ENCODE assay signal across 22 cellular contexts in genomic region chr4:176782794-176783193, GRCh38. TPM values are rescaled to one million over a fixed set of nuclear protein-coding genes. Genes with fewer than 3 reads are reported as not detected.
DNase-seq lines count a peak whose midpoint lies in the region; FAIRE-seq and TF ChIP-seq lines count a peak whose summit lies in the region.
"Had no signal": no experiment of that assay in that cellular context is flagged by ENCODE, and none has a peak within 500 bp of the region (broad histone marks: within the 10 kb centered on the region; RNA-seq: fewer than 3 reads in every experiment).

No MANE protein-coding gene starts in this region.

- H3K9me3 Mint-ChIP-seq in astrocyte (ENCODE audit: unreplicated experiment) (no peaks in the 10 kb centered on the region), nephron progenitor cell (no peaks in the 10 kb centered on the region)
- H3K9me3 Mint-ChIP-seq: T-cell had no signal

- no peak for FAIRE-seq in astrocyte (lab: Jason Lieb, UNC)
- no peak for FAIRE-seq in keratinocyte (lab: Jason Lieb, UNC)
- FAIRE-seq: TTC549 had no signal

- H3K4me1 ChIP-seq in GM23248 (ENCODE audit: insufficient read depth) (peaks cover 85% of the 10 kb centered on the region), astrocyte (ENCODE audit: insufficient read depth, low read length) (peaks cover 34% of the 10 kb centered on the region), keratinocyte (ENCODE audit: control insufficient read depth, extremely low read depth, insufficient read depth, low read length) (peaks cover 56% of the 10 kb centered on the region), vagina (peaks cover 23% of the 10 kb centered on the region)
- H3K4me1 ChIP-seq: BLaER1, tibial artery had no signal

- H3K4me3 Mint-ChIP-seq in astrocyte (ENCODE audit: unreplicated experiment), result peak overlapping the region; percentile 3
- no peak overlapping the region for H3K4me3 Mint-ChIP-seq in nephron progenitor cell
- H3K4me3 Mint-ChIP-seq: activated naive CD8-positive, alpha-beta T cell; activated T-cell treated with anti-CD3 and anti-CD28 coated beads, Interleukin-2, amount 50 U/mL, for 72 hours; IgD-negative memory B cell; naive thymus-derived CD8-positive, alpha-beta T cell; T-cell had no signal

- H3K36me3 ChIP-seq in GM23248 (ENCODE audit: low read depth) (0 out of 2 replicates have a peak, but pooled peaks cover under 1% of the 10 kb centered on the region), astrocyte (ENCODE audit: insufficient read depth, low read length) (no peaks in the 10 kb centered on the region), keratinocyte (ENCODE audit: control insufficient read depth in 2 of 2, extremely low read depth in 1 of 2, insufficient read depth in 2 of 2, low read length in 2 of 2) (no peaks in the 10 kb centered on the region), vagina (no peaks in the 10 kb centered on the region)
- H3K36me3 ChIP-seq: BLaER1, tibial artery had no signal

- peaks cover 33% of the 10 kb centered on the region for H3K4me1 Mint-ChIP-seq in astrocyte (ENCODE audit: low read depth, unreplicated experiment)
- H3K4me1 Mint-ChIP-seq in nephron progenitor cell, result peaks cover 32% of the 10 kb centered on the region
- H3K4me1 Mint-ChIP-seq: naive thymus-derived CD8-positive, alpha-beta T cell; T-cell had no signal

- H3K36me3 Mint-ChIP-seq in astrocyte (ENCODE audit: low read depth, unreplicated experiment) (no peaks in the 10 kb centered on the region), nephron progenitor cell (ENCODE audit: low read depth) (no peaks in the 10 kb centered on the region)
- H3K36me3 Mint-ChIP-seq: activated naive CD8-positive, alpha-beta T cell; IgD-negative memory B cell; naive thymus-derived CD8-positive, alpha-beta T cell; T-cell had no signal

- H3K27ac ChIP-seq in GM23248 (peak overlapping the region; percentile 88), astrocyte (ENCODE audit: low read depth, low read length) (peak overlapping the region; percentile 44), keratinocyte (ENCODE audit: control insufficient read depth, insufficient read depth, low read length) (peak overlapping the region; percentile 16), vagina (peak overlapping the region; percentile 21)
- H3K27ac ChIP-seq: BLaER1, HL-60, tibial artery had no signal

- TF ChIP-seq CTCF in astrocyte (IDR thresholded peaks at IDR 0.05; ENCODE audit: insufficient read depth, low read depth, low read length), result no peak
- no peak for TF ChIP-seq CTCF in keratinocyte (optimal IDR thresholded peaks at IDR 0.05 in 1 of 3, IDR thresholded peaks at IDR 0.05 in 1 of 3, conservative IDR thresholded peaks at IDR 0.05 in 1 of 3; ENCODE audit: extremely low read depth in 1 of 3, insufficient read depth in 2 of 3, low read length in 3 of 3)
- no peak for TF ChIP-seq CTCF in vagina (IDR thresholded peaks at IDR 0.05)
- TF ChIP-seq CTCF in nephron progenitor cell (IDR thresholded peaks at IDR 0.05), result no peak

- in situ Hi-C loops in GM23248 (cut with MboI), result loop anchor here (25.0 kb wide), 2 partner anchors 255 to 555 kb away; no protein-coding TSS in a partner anchor

- no peak for TF ChIP-seq POLR2A in vagina (IDR thresholded peaks at IDR 0.05)

- H3K9me1 ChIP-seq in keratinocyte (ENCODE audit: control insufficient read depth, extremely low read depth, insufficient read depth, low read length), result no peaks in the 10 kb centered on the region

- no peaks in the 10 kb centered on the region for H3K9me3 ChIP-seq in GM23248 (ENCODE audit: low read depth)
- no peaks in the 10 kb centered on the region for H3K9me3 ChIP-seq in astrocyte (ENCODE audit: insufficient read depth, low read depth, low read length)
- H3K9me3 ChIP-seq in keratinocyte (ENCODE audit: control insufficient read depth, low read depth, low read length), result no peaks in the 10 kb centered on the region
- H3K9me3 ChIP-seq in vagina, result no peaks in the 10 kb centered on the region
- H3K9me3 ChIP-seq: BLaER1, tibial artery had no signal

- H3K4me2 ChIP-seq in GM23248 (ENCODE audit: unreplicated experiment) (peak overlapping the region; percentile 87), astrocyte (ENCODE audit: low read length) (peak overlapping the region; percentile 17), keratinocyte (ENCODE audit: control insufficient read depth, extremely low read depth, insufficient read depth, low read depth, low read length) (no peak overlapping the region)
- H3K4me2 ChIP-seq: BLaER1 had no signal

- intact Hi-C loops in vagina (cut with DNase I), result no loop called here

- H3K79me2 ChIP-seq in GM23248 (ENCODE audit: insufficient read depth) (peaks cover 100% of the 10 kb centered on the region), astrocyte (ENCODE audit: insufficient read depth, low read length) (peaks cover 100% of the 10 kb centered on the region), keratinocyte (ENCODE audit: control insufficient read depth, insufficient read depth, low read length) (peaks cover 98% of the 10 kb centered on the region)

- peaks cover 60% of the 10 kb centered on the region for H3F3A ChIP-seq in GM23248 (ENCODE audit: insufficient read depth)

- peak overlapping the region; percentile 38 for H2AFZ ChIP-seq in GM23248
- H2AFZ ChIP-seq in astrocyte (ENCODE audit: low read depth, low read length), result no peak overlapping the region
- H2AFZ ChIP-seq in keratinocyte (ENCODE audit: control insufficient read depth, low read length), result no peak overlapping the region

- H3K27me3 Mint-ChIP-seq in astrocyte (ENCODE audit: low read depth, unreplicated experiment), result no peaks in the 10 kb centered on the region
- H3K27me3 Mint-ChIP-seq in nephron progenitor cell (ENCODE audit: low read depth, poor library complexity), result peaks cover 3% of the 10 kb centered on the region
- H3K27me3 Mint-ChIP-seq: activated naive CD8-positive, alpha-beta T cell had no signal

- H3K27ac Mint-ChIP-seq in astrocyte (ENCODE audit: unreplicated experiment), result peak overlapping the region; percentile 20
- H3K27ac Mint-ChIP-seq in nephron progenitor cell, result no peak overlapping the region
- H3K27ac Mint-ChIP-seq: activated naive CD8-positive, alpha-beta T cell; activated T-cell treated with anti-CD3 and anti-CD28 coated beads, Interleukin-2, amount 50 U/mL, for 72 hours; IgD-negative memory B cell; naive thymus-derived CD8-positive, alpha-beta T cell; T-cell had no signal

- H4K20me1 ChIP-seq in GM23248 (ENCODE audit: insufficient read depth) (no peaks in the 10 kb centered on the region), astrocyte (ENCODE audit: insufficient read depth, low read length) (peaks cover 12% of the 10 kb centered on the region), keratinocyte (ENCODE audit: control insufficient read depth, extremely low read depth, insufficient read depth, low read length) (no peaks in the 10 kb centered on the region)
- H4K20me1 ChIP-seq: BLaER1 had no signal

- dilution Hi-C loops in keratinocyte (cut with MboI; ENCODE audit: extremely low pct_ligation_motif_present, low sequenced_read_pairs), result no loop called here

- 2 to 3% methylated on average over 2 of the region's 2 CpGs for WGBS in GM23248 (ENCODE audit: low coverage in 1 of 2, low lambda C conversion rate in 2 of 2, missing lambda C conversion rate in 2 of 2), 2 experiments

- DNase-seq in GM23248 (peak; percentile 52), astrocyte (ENCODE audit: low read depth) (no peak), keratinocyte (ENCODE audit: low read depth, low spot score) (no peak), vagina (ENCODE audit: extremely low spot score in 2 of 2) (no peak), nephron progenitor cell (no peak), SIG-M5 (lab: John Stamatoyannopoulos, UW) (no peak), C1 segment of cervical spinal cord (lab: John Stamatoyannopoulos, UW) (no peak)
- DNase-seq: activated T-cell treated with anti-CD3 and anti-CD28 coated beads, Interleukin-2, amount 50 U/mL, for 72 hours; Calu3; naive thymus-derived CD8-positive, alpha-beta T cell; NCI-H1694; stimulated activated CD4-positive, alpha-beta T cell treated with anti-CD3 and anti-CD28 coated beads, Interleukin-1b, Interleukin-23, amount 100 ng/mL, for 48 hours; stimulated activated naive CD4-positive, alpha-beta T cell treated with Interleukin-2 at 50 U/mL for 16 hours; T-cell; tibial artery had no signal

- no peaks in the 10 kb centered on the region for H3K9me2 ChIP-seq in GM23248 (ENCODE audit: insufficient read depth)

- H3K4me3 ChIP-seq in GM23248, result peak overlapping the region; percentile 60
- H3K4me3 ChIP-seq in astrocyte (ENCODE audit: insufficient read depth, low read depth, low read length), result no peak overlapping the region
- no peak overlapping the region for H3K4me3 ChIP-seq in keratinocyte (ENCODE audit: control insufficient read depth in 2 of 3, extremely low read depth in 1 of 3, insufficient read depth in 2 of 3, low read depth in 1 of 3, low read length in 3 of 3)
- no peak overlapping the region for H3K4me3 ChIP-seq in vagina
- H3K4me3 ChIP-seq: BLaER1, coronary artery, tibial artery had no signal

- H3K9ac ChIP-seq in GM23248 (peak overlapping the region; percentile 80), astrocyte (ENCODE audit: low read length) (peak overlapping the region; percentile 19), keratinocyte (ENCODE audit: control insufficient read depth, extremely low read depth, insufficient read depth, low read length) (no peak overlapping the region)
- H3K9ac ChIP-seq: BLaER1 had no signal

- H3K27me3 ChIP-seq in GM23248 (replicated peaks; ENCODE audit: insufficient read depth) (no peaks in the 10 kb centered on the region), astrocyte (ENCODE audit: insufficient read depth, low read length) (no peaks in the 10 kb centered on the region), keratinocyte (ENCODE audit: control insufficient read depth, extremely low read depth, insufficient read depth, low read length) (no peaks in the 10 kb centered on the region), vagina (no peaks in the 10 kb centered on the region)
- H3K27me3 ChIP-seq: BLaER1, tibial artery had no signal

RNA-seq across cellular contexts. Expression of gene VEGFC, which starts 9.9 kb away (rescaled TPM):
- 41.6 and 56.3 TPM in 2 replicates for total RNA-seq in GM23248 (2014; rRNA removed; shearing (Covaris generic))
- polyA plus RNA-seq in GM23248 (2016; fragmentation: Nextera tagmentation; extraction: Ambion mirVana) (20.6 and 21.7 TPM in 2 replicates), keratinocyte (7.6 to 46.0 TPM (median 19.4 TPM) in 3 replicates)
- total RNA-seq in astrocyte (20.3 and 24.2 TPM in 2 replicates), vagina (14.2 TPM)
- polyA plus RNA-seq in keratinocyte (2011; ENCODE audit: low read depth), result 4.3 TPM
- 14.2 and 19.9 TPM in 2 replicates for polyA plus RNA-seq in keratinocyte (2011; cell fraction: cytosol; rRNA removed)
- polyA plus RNA-seq in keratinocyte (2011; cell fraction: nucleus; rRNA removed), result 28.6 and 29.0 TPM in 2 replicates
- polyA plus RNA-seq in keratinocyte (2012; ENCODE audit: low replicate concordance), result 5.1 and 33.6 TPM in 2 replicates
- 12.5 to 21.1 TPM (median 20.0 TPM) in 3 replicates for polyA minus RNA-seq in keratinocyte
- polyA minus RNA-seq in keratinocyte (2011; cell fraction: cytosol; rRNA and poly(A)+ RNA removed), result 10.6 TPM
- 10.4 and 14.9 TPM in 2 replicates for polyA minus RNA-seq in keratinocyte (2011; cell fraction: nucleus; rRNA and poly(A)+ RNA removed)
- total RNA-seq: activated CD8-positive, alpha-beta memory T cell treated with anti-CD3 and anti-CD28 coated beads for 36 hours; activated T-cell treated with anti-CD3 and anti-CD28 coated beads, Interleukin-2, amount 50 U/mL, for 72 hours; naive thymus-derived CD8-positive, alpha-beta T cell had no signal
- polyA plus RNA-seq: IgD-negative memory B cell; naive thymus-derived CD8-positive, alpha-beta T cell had no signal

Comparison
In these comparisons a context has a peak if more than half of its experiments do, and no peak if none do; other contexts are left out.
1. H3K27ac ChIP-seq: peak in every context shown above with its lines; median percentile 88 in GM23248; 44 in astrocyte; 21 in vagina; 16 in keratinocyte.